Comparison of ENCODE assay signal across 5 cellular contexts in the genomic region with DNA sequence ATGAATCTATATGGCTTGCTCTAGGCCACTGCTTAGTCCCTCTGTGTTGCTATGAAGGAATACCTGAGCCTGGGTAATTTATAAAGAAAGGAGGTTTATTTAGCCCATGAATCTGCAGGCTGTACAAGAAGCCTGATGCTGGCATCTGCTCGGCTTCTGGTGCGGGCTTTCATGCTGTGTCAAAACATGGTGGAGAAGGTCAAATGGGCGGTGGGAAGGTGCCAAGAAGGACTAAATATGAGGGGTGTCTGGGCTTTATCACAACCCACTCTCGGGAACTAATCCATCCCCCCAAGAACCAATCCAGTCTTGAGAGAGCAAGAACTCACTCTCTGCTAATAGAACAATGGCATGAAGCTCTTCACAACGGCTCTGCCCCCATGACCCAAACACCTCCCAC.
"Had no signal": no experiment of that assay in that cellular context is flagged by ENCODE, and none has a peak within 500 bp of the region (broad histone marks: within the 10 kb centered on the region; RNA-seq: fewer than 3 reads in every experiment).

No MANE protein-coding gene starts in this region.

- ATAC-seq: GM23338, K562 had no signal

- H2AFZ ChIP-seq: GM23338 had no signal

- DNase-seq: H9, HCEC 1CT, IMR-90 had no signal

- H3K4me2 ChIP-seq: GM23338 had no signal

- H3K9me3 Mint-ChIP-seq: GM23338 had no signal

- H3K4me3 Mint-ChIP-seq: GM23338, H9 had no signal

- H3K4me1 Mint-ChIP-seq: GM23338 had no signal

- H3K27ac Mint-ChIP-seq: GM23338, H9 had no signal

- H3K4me3 ChIP-seq: GM23338, K562 had no signal
